In genomic region chr18:8898990-8899389, GRCh38 we compare ENCODE assay signal across 1 cellular context.
TF ChIP-seq lines count a peak whose summit lies in the region.

No MANE protein-coding gene starts in this region.

TF ChIP-seq in H1, 55 proteins besides CTCF, POLR2A, EP300 and RAD21:
- TF ChIP-seq SRF (IDR thresholded peaks at IDR 0.05; ENCODE audit: low read depth, low read length) (0 out of 2 replicates have a peak, but pooled peaks have one; percentile 16), USF2 (IDR thresholded peaks at IDR 0.05; ENCODE audit: low read length) (no peak)
